ENCODE assay signal across 20 cellular contexts in genomic region chr12:39592295-39592694, GRCh38. TPM values are rescaled to one million over a fixed set of nuclear protein-coding genes. Genes with fewer than 3 reads are reported as not detected.
"Had no signal": no experiment of that assay in that cellular context is flagged by ENCODE, and none has a peak within 500 bp of the region (broad histone marks: within the 10 kb centered on the region; RNA-seq: fewer than 3 reads in every experiment).

No MANE protein-coding gene starts in this region.

- H3K9me3 ChIP-seq: neutrophil, upper lobe of right lung had no signal

- H3K36me3 Mint-ChIP-seq: immature natural killer cell, natural killer cell had no signal

- H3K79me2 ChIP-seq: parathyroid adenoma had no signal

- H3K27ac Mint-ChIP-seq: immature natural killer cell; natural killer cell; T-helper 2 cell treated with Interferon-gamma antibody and Interleukin-4, amounts not matched to agents 5 μg/mL and 100 μg/mL, for 36 hours had no signal

- ATAC-seq: natural killer cell, upper lobe of right lung had no signal

- H3K4me1 ChIP-seq: parathyroid adenoma, upper lobe of right lung had no signal

- H3K27ac ChIP-seq: epithelial cell of prostate, neutrophil, parathyroid adenoma, upper lobe of right lung had no signal

- H3K27me3 ChIP-seq: neutrophil, upper lobe of right lung had no signal

- H2AFZ ChIP-seq: parathyroid adenoma had no signal

- H3K4me1 Mint-ChIP-seq: immature natural killer cell, natural killer cell had no signal

- DNase-seq: activated CD4-positive, alpha-beta T cell treated with anti-CD3 and anti-CD28 coated beads, Interleukin-2, amount 50 U/mL, for 1 hour; activated CD4-positive, CD25-positive, alpha-beta regulatory T cell; activated CD8-positive, alpha-beta memory T cell treated with anti-CD3 and anti-CD28 coated beads for 24 hours; activated naive CD4-positive, alpha-beta T cell; foreskin melanocyte; head of caudate nucleus; immature natural killer cell; natural killer cell; retina; stimulated activated CD4-positive, alpha-beta T cell treated with anti-CD3 and anti-CD28 coated beads, Interleukin-4, amount 100 ng/mL, for 24 hours; stimulated activated naive CD4-positive, alpha-beta T cell treated with Interleukin-2 at 50 U/mL for 16 hours; SW 1271; upper lobe of right lung had no signal

- H3K9me3 Mint-ChIP-seq: immature natural killer cell; natural killer cell; T-helper 2 cell treated with Interferon-gamma antibody and Interleukin-4, amounts not matched to agents 5 μg/mL and 100 μg/mL, for 36 hours had no signal

- H3K4me3 ChIP-seq: upper lobe of right lung had no signal

- H3K36me3 ChIP-seq: neutrophil, upper lobe of right lung had no signal

- H3K4me3 Mint-ChIP-seq: immature natural killer cell; natural killer cell; T-helper 2 cell treated with Interferon-gamma antibody and Interleukin-4, amounts not matched to agents 5 μg/mL and 100 μg/mL, for 36 hours had no signal

- H3K9ac ChIP-seq: parathyroid adenoma had no signal

RNA-seq across cellular contexts. Expression of gene ABCD2, which starts 27.3 kb away (rescaled TPM):
- total RNA-seq: bronchial epithelial cell, dermis microvascular lymphatic vessel endothelial cell, lung microvascular endothelial cell had no signal
